1 cellular context compared by ENCODE assay signal in the genomic region with DNA sequence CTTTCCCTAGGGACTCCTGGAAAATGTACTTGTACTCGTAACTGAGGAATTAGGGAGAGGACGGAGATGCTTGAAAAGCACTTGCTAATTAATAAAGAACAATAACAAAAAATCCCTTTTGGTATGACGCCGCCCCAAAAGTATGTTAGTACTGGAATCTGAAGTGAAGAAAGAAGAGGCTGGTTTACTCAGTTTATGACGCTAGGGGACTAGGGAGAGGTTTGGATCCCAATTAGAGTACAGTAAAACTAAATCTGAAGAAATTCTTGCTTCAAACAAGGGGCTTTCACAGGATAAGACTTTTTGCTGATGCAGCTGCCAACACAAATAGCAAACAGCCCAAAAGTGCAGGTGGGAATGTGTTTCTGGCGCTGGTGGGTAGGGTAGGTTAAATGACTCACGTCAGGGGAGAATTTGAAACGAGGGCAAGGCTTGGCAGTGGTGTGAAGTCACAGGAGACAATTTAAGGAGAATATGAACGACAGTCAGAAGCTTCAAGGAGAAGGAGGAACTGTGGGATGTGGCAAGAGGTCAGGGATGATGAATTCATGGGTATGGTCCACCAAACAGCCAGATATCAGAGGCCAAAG.
TF ChIP-seq lines count a peak whose summit lies in the region.

No MANE protein-coding gene starts in this region.

TF ChIP-seq in HCT116, 20 proteins besides CTCF, POLR2A, EP300 and RAD21 (continued from another document):
- TF ChIP-seq FOSL1 (IDR thresholded peaks at IDR 0.05; ENCODE audit: low read depth), result no peak
- no peak for TF ChIP-seq ZFX (IDR thresholded peaks at IDR 0.05)
- TF ChIP-seq JUND (IDR thresholded peaks at IDR 0.05), result no peak
